Comparison of ENCODE assay signal across 8 cellular contexts in the genomic region with DNA sequence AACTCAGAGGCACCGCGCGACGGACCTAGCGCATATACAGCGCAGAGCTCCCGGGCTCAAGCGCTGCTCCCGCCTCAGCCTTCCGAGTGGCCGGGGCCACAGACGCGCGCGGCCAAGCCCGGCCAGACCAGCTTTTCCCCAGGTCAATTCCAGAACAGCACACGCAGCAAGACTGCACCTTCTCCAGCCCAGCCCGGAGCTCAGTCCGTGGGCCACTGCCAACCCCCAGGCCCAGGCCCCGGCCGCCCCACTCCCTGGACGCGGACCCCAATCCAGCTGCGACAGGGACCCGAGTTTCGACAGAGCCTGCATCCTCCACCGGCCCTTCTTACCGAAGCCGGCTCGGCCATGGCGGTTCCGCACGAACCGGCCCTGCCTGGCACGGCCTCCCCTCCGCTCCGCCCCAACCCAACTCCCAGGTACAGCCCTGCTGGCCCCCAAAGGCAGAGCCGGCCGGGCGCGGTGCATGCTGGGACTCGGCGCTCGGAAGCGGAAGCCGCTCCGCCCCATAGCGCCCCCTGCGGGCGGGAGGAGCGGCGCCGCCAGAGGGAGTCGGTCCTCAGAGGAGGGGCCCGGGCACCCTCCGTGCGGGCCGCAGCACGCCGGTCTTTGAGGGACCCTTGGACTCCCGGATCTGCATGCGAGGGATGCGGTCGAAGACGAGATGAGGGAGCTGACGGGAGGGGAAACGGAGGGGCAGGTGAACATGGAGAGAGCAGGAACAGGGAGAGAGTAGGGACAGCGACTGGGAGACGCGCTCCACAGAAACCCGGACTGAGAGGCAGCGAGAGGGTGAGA. TPM values are rescaled to one million over a fixed set of nuclear protein-coding genes. Genes with fewer than 3 reads are reported as not detected.
DNase-seq lines count a peak whose midpoint lies in the region; ATAC-seq and TF ChIP-seq lines count a peak whose summit lies in the region.

A gene with protein sequence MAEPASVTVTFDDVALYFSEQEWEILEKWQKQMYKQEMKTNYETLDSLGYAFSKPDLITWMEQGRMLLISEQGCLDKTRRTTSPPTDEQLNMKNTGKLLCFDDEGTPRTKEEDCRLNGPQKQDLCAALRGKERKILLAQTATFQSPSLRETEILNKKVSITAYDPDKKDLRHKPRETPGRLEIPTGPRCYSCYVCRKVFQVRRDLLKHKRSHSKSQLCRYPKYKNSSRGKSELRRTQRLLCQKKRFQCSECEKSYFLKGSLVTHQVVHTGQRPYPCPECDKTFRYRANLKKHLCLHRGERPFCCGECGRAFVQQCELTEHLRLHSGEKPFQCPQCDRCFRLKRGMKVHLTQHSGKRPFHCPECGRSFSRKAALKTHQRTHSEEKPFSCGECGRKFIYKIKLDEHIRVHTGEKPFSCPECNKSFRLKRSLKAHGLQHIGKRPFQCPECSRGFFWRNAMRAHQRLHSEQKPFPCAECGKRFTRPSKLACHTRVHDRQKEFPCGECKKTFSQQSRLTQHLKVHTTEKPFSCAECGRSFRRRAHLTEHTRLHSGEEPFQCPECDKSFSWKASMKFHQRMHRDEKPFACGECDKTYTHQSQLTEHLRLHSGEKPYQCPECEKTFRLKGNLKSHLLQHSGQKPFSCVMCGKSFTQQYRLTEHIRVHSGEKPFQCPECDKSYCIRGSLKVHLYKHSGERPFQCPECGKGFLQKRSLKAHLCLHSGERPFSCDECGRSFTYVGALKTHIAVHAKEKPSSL (minus strand): TSS at position 461 of the 798 bp plus-strand sequence. CDS start 111 bp downstream, at position 350.

- peaks cover 12% of the 10 kb centered on the region for H3K4me1 ChIP-seq in adipocyte (ENCODE audit: control insufficient read depth, insufficient read depth, low read length)
- H3K4me1 ChIP-seq in heart left ventricle, result peaks cover 0 to 21% (median 10%) of the 10 kb centered on the region in 12 donors

- H2AFZ ChIP-seq in SU-DHL-6 (ENCODE audit: low read depth, low read length, severe bottlenecking), result peak within 1 kb of the TSS; percentile 92

- peak within 1 kb of the TSS; percentile 92 for H3K27ac ChIP-seq in SU-DHL-6 (ENCODE audit: low read depth, low read length)
- H3K27ac ChIP-seq in heart left ventricle, result peak within 1 kb of the TSS; percentile 94 to 99 (median 96)

- peaks cover 9% of the 10 kb centered on the region for H3K36me3 ChIP-seq in SU-DHL-6 (ENCODE audit: low read length)
- H3K36me3 ChIP-seq in adipocyte (ENCODE audit: control insufficient read depth, insufficient read depth, low read length, severe bottlenecking), result peaks cover 10% of the 10 kb centered on the region
- H3K36me3 ChIP-seq in heart left ventricle, result peaks cover 0 to 14% (median 7%) of the 10 kb centered on the region in 9 donors

- H3K79me2 ChIP-seq in SU-DHL-6 (ENCODE audit: insufficient read depth, low read length), result peaks cover 13% of the 10 kb centered on the region; the same call in 1 of the 2 replicates

- TF ChIP-seq CTCF in GM12875 (IDR thresholded peaks at IDR 0.05; ENCODE audit: borderline replicate concordance, insufficient read depth, low read depth, low read length), result peak; percentile 93
- TF ChIP-seq CTCF in SU-DHL-6 (IDR thresholded peaks at IDR 0.05; ENCODE audit: insufficient read depth, low read length, poor library complexity, severe bottlenecking), result peak; percentile 88
- peak; percentile 93 to 99 (median 95) for TF ChIP-seq CTCF in heart left ventricle (IDR thresholded peaks at IDR 0.05)
- TF ChIP-seq CTCF in progenitor cell of endocrine pancreas (IDR thresholded peaks at IDR 0.05; ENCODE audit: unreplicated experiment), result peak; percentile 95

- peaks cover 9% of the 10 kb centered on the region for H3K36me3 Mint-ChIP-seq in progenitor cell of endocrine pancreas (ENCODE audit: insufficient read depth)

- H3K9me2 ChIP-seq in SU-DHL-6 (replicated peaks; ENCODE audit: insufficient read depth, low read length), result no peaks in the 10 kb centered on the region

- H3K27me3 Mint-ChIP-seq in progenitor cell of endocrine pancreas, result no peaks in the 10 kb centered on the region

- intact Hi-C loops in heart left ventricle (cut with DNase I), result loop anchor here in 5 of 10 donors (1.0 to 5.0 kb wide), 5 partner anchors 21 to 97 kb away; a partner anchor contains a TSS

- peak in 1 of 2 donors; percentile 89 for TF ChIP-seq POLR2A in heart left ventricle (IDR thresholded peaks at IDR 0.05)

- peaks cover 12% of the 10 kb centered on the region for H3F3A ChIP-seq in SU-DHL-6 (ENCODE audit: insufficient read depth)

- DNase-seq in NCI-H1105 treated with DMSO at 0.1 percent for 48 hours (lab: John Stamatoyannopoulos, UW) (peak; percentile 85), adipocyte (ENCODE audit: low read depth) (peak; percentile 97), heart left ventricle (peak; percentile 93 to 96 (median 94)), progenitor cell of endocrine pancreas (ENCODE audit: low spot score, unreplicated experiment) (peak; percentile 95), ureter (ENCODE audit: low spot score) (peak; percentile 93)

- WGBS in heart left ventricle, 4 donors, result 0 to 1% (median 0%) methylated on average over 59 to 72 of the region's 72 CpGs

- H3K27me3 ChIP-seq in SU-DHL-6 (ENCODE audit: low read length) (no peaks in the 10 kb centered on the region), adipocyte (replicated peaks; ENCODE audit: control insufficient read depth, insufficient read depth, low read length) (no peaks in the 10 kb centered on the region), heart left ventricle (no peaks in the 10 kb centered on the region)

- peaks cover 17% of the 10 kb centered on the region for H3K4me1 Mint-ChIP-seq in progenitor cell of endocrine pancreas (ENCODE audit: low read depth)

- H3K4me2 ChIP-seq in SU-DHL-6 (ENCODE audit: low read depth, low read length, poor library complexity, severe bottlenecking), result peak within 1 kb of the TSS; percentile 68

- ATAC-seq in HG02759 (IDR thresholded peaks at IDR 0.05; ENCODE audit: unreplicated experiment), result peak; percentile 81
- peak; percentile 91 to 96 (median 94) for ATAC-seq in heart left ventricle

- H3K9me3 ChIP-seq in SU-DHL-6 (ENCODE audit: insufficient read depth, low read length) (peaks cover 7% of the 10 kb centered on the region; the same call in 1 of the 2 replicates), adipocyte (ENCODE audit: control insufficient read depth, low read length) (peaks cover 6% of the 10 kb centered on the region), heart left ventricle (peaks cover 0 to 11% (median 8%) of the 10 kb centered on the region in 12 donors)

- H3K4me3 ChIP-seq in GM12875 (ENCODE audit: low read depth, low read length) (peak within 1 kb of the TSS; percentile 100), SU-DHL-6 (ENCODE audit: insufficient read depth, low read length, poor library complexity, severe bottlenecking) (peak within 1 kb of the TSS; percentile 88), adipocyte (ENCODE audit: low read length) (peak within 1 kb of the TSS; percentile 100), heart left ventricle (peak within 1 kb of the TSS; percentile 70 to 99 (median 84))

- H3K9me3 Mint-ChIP-seq in progenitor cell of endocrine pancreas (ENCODE audit: low read depth), result peaks cover 6% of the 10 kb centered on the region

- H3K4me3 Mint-ChIP-seq in progenitor cell of endocrine pancreas (ENCODE audit: low read depth), result peak within 1 kb of the TSS; percentile 99

- peak within 1 kb of the TSS; percentile 99 for H3K27ac Mint-ChIP-seq in progenitor cell of endocrine pancreas

- H3K9ac ChIP-seq in SU-DHL-6 (ENCODE audit: low read length), result peak within 1 kb of the TSS; percentile 96
- H3K9ac ChIP-seq in adipocyte (ENCODE audit: low read length), result peak within 1 kb of the TSS; percentile 100

- no peaks in the 10 kb centered on the region for H4K20me1 ChIP-seq in SU-DHL-6 (ENCODE audit: low read depth, low read length)

RNA-seq across cellular contexts. Expression of the gene that starts here (rescaled TPM):
- 1 to 10 TPM in 3 of 9 donors, under 1 TPM in 6; 0.21 to 1.6 (median 0.92) TPM for total RNA-seq in heart left ventricle
- polyA plus RNA-seq in heart left ventricle, result under 1 TPM; 0.27 to 0.30 TPM
- total RNA-seq in progenitor cell of endocrine pancreas, result 5.3 and 8.0 TPM in 2 replicates
- total RNA-seq in ureter, result 3.0 TPM

Comparison
In these comparisons a context has a peak if more than half of its experiments do, and no peak if none do; other contexts are left out.
1. Peak in every context shown above with its lines: DNase-seq, ATAC-seq, H3K4me3 ChIP-seq and H3K27ac ChIP-seq.